In genomic region chr21:45074818-45075605, GRCh38 we compare ENCODE assay signal across 8 cellular contexts. TPM values are rescaled to one million over a fixed set of nuclear protein-coding genes. Genes with fewer than 3 reads are reported as not detected.
DNase-seq lines count a peak whose midpoint lies in the region; ATAC-seq and TF ChIP-seq lines count a peak whose summit lies in the region.

No MANE protein-coding gene starts in this region.

- no peak overlapping the region for H3K9ac ChIP-seq in muscle layer of colon (ENCODE audit: low read length)

- peak; percentile 22 for ATAC-seq in GM18867 (IDR thresholded peaks at IDR 0.05; ENCODE audit: unreplicated experiment)
- peak; percentile 18 for ATAC-seq in upper lobe of right lung

- no peaks in the 10 kb centered on the region for H3K27me3 ChIP-seq in muscle layer of colon (ENCODE audit: control insufficient read depth in 1 of 2, insufficient read depth in 2 of 2, low read length in 2 of 2)
- no peaks in the 10 kb centered on the region for H3K27me3 ChIP-seq in upper lobe of right lung

- TF ChIP-seq CTCF in upper lobe of right lung (IDR thresholded peaks at IDR 0.05): no peak

- peak; percentile 12 for DNase-seq in HPDE6-E6E7 (ENCODE audit: extremely low spot score)
- peak; percentile 46 for DNase-seq in activated CD4-positive, CD25-positive, alpha-beta regulatory T cell treated with anti-CD3 and anti-CD28 coated beads, Interleukin-2, amount 50 U/mL, for 72 hours
- DNase-seq in epithelial cell of prostate (ENCODE audit: low read depth, low spot score): no peak
- peak; percentile 70 for DNase-seq in upper lobe of right lung
- DNase-seq in NCI-H187 treated with DMSO at 0.1 percent for 48 hours (lab: John Stamatoyannopoulos, UW): no peak
- DNase-seq in hippocampal formation (lab: John Stamatoyannopoulos, UW): no peak

- H3K9me3 ChIP-seq in muscle layer of colon (ENCODE audit: low read length) (no peaks in the 10 kb centered on the region), upper lobe of right lung (no peaks in the 10 kb centered on the region)

- H3K36me3 ChIP-seq in muscle layer of colon (ENCODE audit: insufficient read depth, low read length) (no peaks in the 10 kb centered on the region), upper lobe of right lung (no peaks in the 10 kb centered on the region)

- peaks cover 30% of the 10 kb centered on the region for H3K4me1 ChIP-seq in muscle layer of colon (ENCODE audit: insufficient read depth, low read length)
- H3K4me1 ChIP-seq in upper lobe of right lung: peaks cover 33% of the 10 kb centered on the region

- H3K27ac ChIP-seq in epithelial cell of prostate: peak overlapping the region; percentile 78
- H3K27ac ChIP-seq in muscle layer of colon (ENCODE audit: low read depth, low read length): peak overlapping the region; percentile 52
- peak overlapping the region; percentile 84 for H3K27ac ChIP-seq in upper lobe of right lung

- peak overlapping the region; percentile 57 to 73 for H3K4me3 ChIP-seq in muscle layer of colon (ENCODE audit: low read depth in 1 of 2, low read length in 2 of 2)
- H3K4me3 ChIP-seq in upper lobe of right lung: peak overlapping the region; percentile 78

- intact Hi-C loops in upper lobe of right lung (cut with DNase I): no loop called here

RNA-seq across cellular contexts. Expression of gene ADARB1, which starts 0.6 kb away (rescaled TPM):
- 73.6 TPM for total RNA-seq in upper lobe of right lung

Comparison
In these comparisons a context has a peak if more than half of its experiments do, and no peak if none do; other contexts are left out.
1. DNase-seq: peak in HPDE6-E6E7 (single experiment), activated CD4-positive, CD25-positive, alpha-beta regulatory T cell treated with anti-CD3 and anti-CD28 coated beads, Interleukin-2, amount 50 U/mL, for 72 hours (single experiment) and upper lobe of right lung (single experiment); none in epithelial cell of prostate (single experiment), NCI-H187 treated with DMSO at 0.1 percent for 48 hours (single experiment) and hippocampal formation (0 of 2).
2. Peak in every context shown above with its lines, with median percentiles within 50 percentile points of each other: H3K27ac ChIP-seq.